In the genomic region with DNA sequence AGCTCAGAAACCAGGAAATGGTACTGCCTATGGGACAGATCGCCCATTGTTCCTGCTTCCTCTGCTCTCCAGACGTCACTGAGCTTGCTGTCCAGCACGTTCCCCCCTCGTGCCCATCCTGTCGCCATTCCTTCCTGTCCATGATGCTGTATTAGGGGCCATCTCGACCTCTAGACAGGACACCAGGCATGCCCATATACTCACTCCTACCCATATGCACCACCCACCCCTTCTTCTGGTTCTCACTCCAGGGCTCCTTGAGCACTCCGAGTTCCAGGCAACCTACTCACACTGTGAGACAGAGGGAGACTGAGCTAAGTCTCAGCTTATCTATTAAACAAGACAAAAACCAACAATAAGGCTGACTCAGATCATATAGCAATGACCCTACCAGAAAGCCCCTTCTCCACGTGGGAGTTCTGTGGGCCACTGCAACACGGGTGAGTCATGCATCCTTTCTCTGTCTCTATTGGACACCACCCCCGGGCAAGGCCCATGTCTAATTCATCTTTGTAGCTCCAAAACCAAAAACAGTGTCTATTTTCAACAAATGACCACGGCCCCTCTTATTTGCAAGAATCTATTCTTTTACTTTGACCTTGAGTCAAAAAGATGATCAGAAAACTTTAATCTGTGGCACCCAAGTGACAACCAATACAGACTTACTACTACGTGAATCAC, we compare ENCODE assay signal across 8 cellular contexts.
DNase-seq lines count a peak whose midpoint lies in the region; ATAC-seq lines count a peak whose summit lies in the region.

No MANE protein-coding gene starts in this region.

- 56% methylated on average over 12 of the region's 12 CpGs for WGBS in right cardiac atrium

- H3K27me3 ChIP-seq in right cardiac atrium (ENCODE audit: control insufficient read depth, insufficient read depth): no peaks in the 10 kb centered on the region

- H3K36me3 Mint-ChIP-seq in activated naive CD8-positive, alpha-beta T cell treated with anti-CD3 and anti-CD28 coated beads, Interleukin-2, amount 50 U/mL, for 24 hours (ENCODE audit: low read depth): no peaks in the 10 kb centered on the region

- H3K27me3 Mint-ChIP-seq in activated naive CD8-positive, alpha-beta T cell treated with anti-CD3 and anti-CD28 coated beads, Interleukin-2, amount 50 U/mL, for 24 hours: peaks cover 2% of the 10 kb centered on the region

- H3K4me3 ChIP-seq in right cardiac atrium (ENCODE audit: low read length): no peak overlapping the region

- peak; percentile 30 for DNase-seq in activated naive CD8-positive, alpha-beta T cell treated with anti-CD3 and anti-CD28 coated beads, Interleukin-2, amount 50 U/mL, for 24 hours
- no peak for DNase-seq in right cardiac atrium
- DNase-seq in stimulated activated naive CD8-positive, alpha-beta T cell treated with anti-CD3 and anti-CD28 coated beads, Interleukin-15, Interleukin-2, amounts not matched to agents 100 U/mL and 50 U/mL, for 24 hours: peak; percentile 47
- DNase-seq in NCI-H1417 (lab: John Stamatoyannopoulos, UW): no peak
- DNase-seq in Kasumi-1 (lab: John Stamatoyannopoulos, UW): no peak

- H3K9me3 ChIP-seq in right cardiac atrium (ENCODE audit: control insufficient read depth, low read length): no peaks in the 10 kb centered on the region

- peaks cover 13% of the 10 kb centered on the region for H3K4me1 Mint-ChIP-seq in activated naive CD8-positive, alpha-beta T cell treated with anti-CD3 and anti-CD28 coated beads, Interleukin-2, amount 50 U/mL, for 24 hours

- no peak overlapping the region for H3K27ac Mint-ChIP-seq in activated naive CD8-positive, alpha-beta T cell treated with anti-CD3 and anti-CD28 coated beads, Interleukin-2, amount 50 U/mL, for 24 hours

- no peaks in the 10 kb centered on the region for H3K9me3 Mint-ChIP-seq in activated naive CD8-positive, alpha-beta T cell treated with anti-CD3 and anti-CD28 coated beads, Interleukin-2, amount 50 U/mL, for 24 hours

- no peaks in the 10 kb centered on the region for H3K4me1 ChIP-seq in right cardiac atrium (ENCODE audit: control insufficient read depth, insufficient read depth, low read length)

- intact Hi-C loops in right cardiac atrium (cut with DNase I): loop anchor here in 1 of 4 donors (2.0 kb wide), 1 partner anchor 30 kb away; no protein-coding TSS in a partner anchor

- ATAC-seq in GM18511 (IDR thresholded peaks at IDR 0.05; ENCODE audit: unreplicated experiment) (peak; percentile 82), HG02981 (IDR thresholded peaks at IDR 0.05; ENCODE audit: unreplicated experiment) (peak; percentile 79), right cardiac atrium (peak; percentile 38 to 84), GM19328 (IDR thresholded peaks at IDR 0.05; ENCODE audit: unreplicated experiment) (no peak)
- peak; percentile 89 for ATAC-seq in activated naive CD8-positive, alpha-beta T cell treated with anti-CD3 and anti-CD28 coated beads, Interleukin-2, amount 50 U/mL, for 24 hours
- peak; percentile 94 for ATAC-seq in stimulated activated naive CD8-positive, alpha-beta T cell treated with anti-CD3 and anti-CD28 coated beads, Interleukin-15, Interleukin-2, amounts not matched to agents 100 U/mL and 50 U/mL, for 24 hours

- H3K4me3 Mint-ChIP-seq in activated naive CD8-positive, alpha-beta T cell treated with anti-CD3 and anti-CD28 coated beads, Interleukin-2, amount 50 U/mL, for 24 hours: no peak overlapping the region

- peak overlapping the region; percentile 77 for H3K27ac ChIP-seq in right cardiac atrium (ENCODE audit: low read length)

Comparison
In these comparisons a context has a peak if more than half of its experiments do, and no peak if none do; other contexts are left out.
1. DNase-seq: peak in activated naive CD8-positive, alpha-beta T cell treated with anti-CD3 and anti-CD28 coated beads, Interleukin-2, amount 50 U/mL, for 24 hours (single experiment) and stimulated activated naive CD8-positive, alpha-beta T cell treated with anti-CD3 and anti-CD28 coated beads, Interleukin-15, Interleukin-2, amounts not matched to agents 100 U/mL and 50 U/mL, for 24 hours (single experiment); none in right cardiac atrium (0 of 3), NCI-H1417 (0 of 3) and Kasumi-1 (0 of 2).